In the genomic region with DNA sequence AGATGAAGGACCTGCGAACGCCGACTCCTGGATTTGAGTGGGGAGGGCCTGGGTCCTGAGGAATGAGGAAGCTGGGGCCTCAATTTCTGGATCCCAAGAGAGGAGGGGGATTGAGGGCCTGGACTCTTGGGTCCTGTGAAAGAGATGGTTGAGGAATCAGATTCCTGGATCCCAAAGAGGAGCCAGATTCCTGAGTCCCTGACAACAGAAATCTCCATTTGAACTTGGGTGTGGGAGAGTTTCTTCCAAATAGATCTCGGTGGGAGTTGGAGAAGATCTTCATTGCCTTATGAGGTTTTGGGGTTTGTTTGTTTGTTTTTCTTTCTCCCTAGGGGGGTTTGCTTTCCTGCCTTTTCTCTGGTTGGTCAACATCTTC, we compare ENCODE assay signal across 1 cellular context.
TF ChIP-seq lines count a peak whose summit lies in the region.

No MANE protein-coding gene starts in this region.

TF ChIP-seq in GM23338, 12 proteins besides CTCF, POLR2A, EP300 and RAD21 (continued from another document):
- TF ChIP-seq, protein P1, sequence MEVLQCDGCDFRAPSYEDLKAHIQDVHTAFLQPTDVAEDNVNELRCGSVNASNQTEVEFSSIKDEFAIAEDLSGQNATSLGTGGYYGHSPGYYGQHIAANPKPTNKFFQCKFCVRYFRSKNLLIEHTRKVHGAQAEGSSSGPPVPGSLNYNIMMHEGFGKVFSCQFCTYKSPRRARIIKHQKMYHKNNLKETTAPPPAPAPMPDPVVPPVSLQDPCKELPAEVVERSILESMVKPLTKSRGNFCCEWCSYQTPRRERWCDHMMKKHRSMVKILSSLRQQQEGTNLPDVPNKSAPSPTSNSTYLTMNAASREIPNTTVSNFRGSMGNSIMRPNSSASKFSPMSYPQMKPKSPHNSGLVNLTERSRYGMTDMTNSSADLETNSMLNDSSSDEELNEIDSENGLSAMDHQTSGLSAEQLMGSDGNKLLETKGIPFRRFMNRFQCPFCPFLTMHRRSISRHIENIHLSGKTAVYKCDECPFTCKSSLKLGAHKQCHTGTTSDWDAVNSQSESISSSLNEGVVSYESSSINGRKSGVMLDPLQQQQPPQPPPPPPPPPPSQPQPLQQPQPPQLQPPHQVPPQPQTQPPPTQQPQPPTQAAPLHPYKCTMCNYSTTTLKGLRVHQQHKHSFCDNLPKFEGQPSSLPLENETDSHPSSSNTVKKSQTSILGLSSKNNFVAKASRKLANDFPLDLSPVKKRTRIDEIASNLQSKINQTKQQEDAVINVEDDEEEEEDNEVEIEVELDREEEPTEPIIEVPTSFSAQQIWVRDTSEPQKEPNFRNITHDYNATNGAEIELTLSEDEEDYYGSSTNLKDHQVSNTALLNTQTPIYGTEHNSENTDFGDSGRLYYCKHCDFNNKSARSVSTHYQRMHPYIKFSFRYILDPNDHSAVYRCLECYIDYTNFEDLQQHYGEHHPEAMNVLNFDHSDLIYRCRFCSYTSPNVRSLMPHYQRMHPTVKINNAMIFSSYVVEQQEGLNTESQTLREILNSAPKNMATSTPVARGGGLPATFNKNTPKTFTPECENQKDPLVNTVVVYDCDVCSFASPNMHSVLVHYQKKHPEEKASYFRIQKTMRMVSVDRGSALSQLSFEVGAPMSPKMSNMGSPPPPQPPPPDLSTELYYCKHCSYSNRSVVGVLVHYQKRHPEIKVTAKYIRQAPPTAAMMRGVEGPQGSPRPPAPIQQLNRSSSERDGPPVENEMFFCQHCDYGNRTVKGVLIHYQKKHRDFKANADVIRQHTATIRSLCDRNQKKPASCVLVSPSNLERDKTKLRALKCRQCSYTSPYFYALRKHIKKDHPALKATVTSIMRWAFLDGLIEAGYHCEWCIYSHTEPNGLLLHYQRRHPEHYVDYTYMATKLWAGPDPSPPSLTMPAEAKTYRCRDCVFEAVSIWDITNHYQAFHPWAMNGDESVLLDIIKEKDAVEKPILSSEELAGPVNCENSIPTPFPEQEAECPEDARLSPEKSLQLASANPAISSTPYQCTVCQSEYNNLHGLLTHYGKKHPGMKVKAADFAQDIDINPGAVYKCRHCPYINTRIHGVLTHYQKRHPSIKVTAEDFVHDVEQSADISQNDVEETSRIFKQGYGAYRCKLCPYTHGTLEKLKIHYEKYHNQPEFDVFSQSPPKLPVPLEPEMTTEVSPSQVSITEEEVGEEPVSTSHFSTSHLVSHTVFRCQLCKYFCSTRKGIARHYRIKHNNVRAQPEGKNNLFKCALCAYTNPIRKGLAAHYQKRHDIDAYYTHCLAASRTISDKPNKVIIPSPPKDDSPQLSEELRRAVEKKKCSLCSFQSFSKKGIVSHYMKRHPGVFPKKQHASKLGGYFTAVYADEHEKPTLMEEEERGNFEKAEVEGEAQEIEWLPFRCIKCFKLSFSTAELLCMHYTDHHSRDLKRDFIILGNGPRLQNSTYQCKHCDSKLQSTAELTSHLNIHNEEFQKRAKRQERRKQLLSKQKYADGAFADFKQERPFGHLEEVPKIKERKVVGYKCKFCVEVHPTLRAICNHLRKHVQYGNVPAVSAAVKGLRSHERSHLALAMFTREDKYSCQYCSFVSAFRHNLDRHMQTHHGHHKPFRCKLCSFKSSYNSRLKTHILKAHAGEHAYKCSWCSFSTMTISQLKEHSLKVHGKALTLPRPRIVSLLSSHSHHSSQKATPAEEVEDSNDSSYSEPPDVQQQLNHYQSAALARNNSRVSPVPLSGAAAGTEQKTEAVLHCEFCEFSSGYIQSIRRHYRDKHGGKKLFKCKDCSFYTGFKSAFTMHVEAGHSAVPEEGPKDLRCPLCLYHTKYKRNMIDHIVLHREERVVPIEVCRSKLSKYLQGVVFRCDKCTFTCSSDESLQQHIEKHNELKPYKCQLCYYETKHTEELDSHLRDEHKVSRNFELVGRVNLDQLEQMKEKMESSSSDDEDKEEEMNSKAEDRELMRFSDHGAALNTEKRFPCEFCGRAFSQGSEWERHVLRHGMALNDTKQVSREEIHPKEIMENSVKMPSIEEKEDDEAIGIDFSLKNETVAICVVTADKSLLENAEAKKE (CRISPR knock-in tag; IDR thresholded peaks at IDR 0.05): no peak
- TF ChIP-seq, protein P2, sequence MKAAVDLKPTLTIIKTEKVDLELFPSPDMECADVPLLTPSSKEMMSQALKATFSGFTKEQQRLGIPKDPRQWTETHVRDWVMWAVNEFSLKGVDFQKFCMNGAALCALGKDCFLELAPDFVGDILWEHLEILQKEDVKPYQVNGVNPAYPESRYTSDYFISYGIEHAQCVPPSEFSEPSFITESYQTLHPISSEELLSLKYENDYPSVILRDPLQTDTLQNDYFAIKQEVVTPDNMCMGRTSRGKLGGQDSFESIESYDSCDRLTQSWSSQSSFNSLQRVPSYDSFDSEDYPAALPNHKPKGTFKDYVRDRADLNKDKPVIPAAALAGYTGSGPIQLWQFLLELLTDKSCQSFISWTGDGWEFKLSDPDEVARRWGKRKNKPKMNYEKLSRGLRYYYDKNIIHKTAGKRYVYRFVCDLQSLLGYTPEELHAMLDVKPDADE (IDR thresholded peaks at IDR 0.05): no peak
- TF ChIP-seq ZNF114 (CRISPR knock-in tag; IDR thresholded peaks at IDR 0.05) (no peak), POLR2AphosphoS5 (IDR thresholded peaks at IDR 0.05; ENCODE audit: low read depth) (no peak), ZNF331 (CRISPR knock-in tag; IDR thresholded peaks at IDR 0.05; ENCODE audit: low read depth) (no peak), STAT1 (IDR thresholded peaks at IDR 0.05; ENCODE audit: unreplicated experiment) (no peak), CREB1 (CRISPR knock-in tag; IDR thresholded peaks at IDR 0.05; ENCODE audit: low read depth) (no peak), NANOG (IDR thresholded peaks at IDR 0.05; ENCODE audit: borderline replicate concordance) (no peak), EZH2phosphoT487 (IDR thresholded peaks at IDR 0.05; ENCODE audit: unreplicated experiment) (no peak)
